Comparison of ENCODE assay signal across 8 cellular contexts in the genomic region with DNA sequence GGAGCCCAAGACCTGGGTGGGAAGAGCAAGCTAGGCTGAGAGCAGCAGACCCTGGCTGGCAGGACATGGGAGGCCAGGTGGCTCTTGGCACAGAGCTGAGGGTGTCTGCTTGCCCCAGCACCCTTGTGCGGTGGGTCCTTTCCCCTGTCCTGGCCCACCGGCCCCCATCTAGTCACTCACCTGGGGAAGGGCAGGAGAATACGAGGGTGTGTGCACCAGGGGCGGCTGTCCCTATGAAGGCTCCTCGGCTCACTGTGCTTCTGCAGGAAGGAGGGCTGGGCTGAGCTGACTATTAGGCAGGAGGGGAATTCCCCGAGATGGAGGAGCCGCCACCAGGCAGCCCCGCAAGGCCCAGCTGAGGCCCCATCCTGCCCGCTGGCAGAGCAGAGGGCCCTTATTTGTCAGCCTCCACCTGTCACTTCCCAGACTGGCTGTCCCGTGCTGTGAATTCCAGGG. TPM values are rescaled to one million over a fixed set of nuclear protein-coding genes. Genes with fewer than 3 reads are reported as not detected.
A peak's percentile ranks its signal among the peaks of the same experiment; 100 is the strongest.
DNase-seq lines count a peak whose midpoint lies in the region; ATAC-seq, FAIRE-seq and TF ChIP-seq lines count a peak whose summit lies in the region.

No MANE protein-coding gene starts in this region.

- TF ChIP-seq CTCF in SU-DHL-6 (IDR thresholded peaks at IDR 0.05; ENCODE audit: insufficient read depth, low read length, poor library complexity, severe bottlenecking) (no peak), ascending aorta (IDR thresholded peaks at IDR 0.05) (no peak), kidney (IDR thresholded peaks at IDR 0.05; ENCODE audit: borderline replicate concordance, extremely low read depth, insufficient read depth) (no peak)

- in situ Hi-C loops in ACHN (cut with HindIII; ENCODE audit: low pct_ligation_motif_present, low pct_unique_long_range_greater_than_20kb, low sequenced_read_pairs): no loop called here

- H3K36me3 ChIP-seq in SU-DHL-6 (ENCODE audit: low read length) (no peaks in the 10 kb centered on the region), ascending aorta (no peaks in the 10 kb centered on the region), kidney (ENCODE audit: control insufficient read depth in 1 of 2, insufficient read depth in 2 of 2, low read length in 2 of 2) (no peaks in the 10 kb centered on the region)

- peak; percentile 40 for ATAC-seq in GM18499 (IDR thresholded peaks at IDR 0.05; ENCODE audit: insufficient read depth, unreplicated experiment)
- ATAC-seq in HG02642 (IDR thresholded peaks at IDR 0.05; ENCODE audit: poor library complexity, unreplicated experiment): peak; percentile 80

- FAIRE-seq in kidney (lab: Jason Lieb, UNC): no peak

- H3K4me1 ChIP-seq in ascending aorta: peaks cover 6 to 25% of the 10 kb centered on the region in 2 donors
- H3K4me1 ChIP-seq in kidney (ENCODE audit: control insufficient read depth in 1 of 2, insufficient read depth in 1 of 2, low read depth in 1 of 2, low read length in 2 of 2): peaks cover 11 to 29% of the 10 kb centered on the region in 2 donors

- H3K9me3 ChIP-seq in SU-DHL-6 (ENCODE audit: insufficient read depth, low read length): no peaks in the 10 kb centered on the region
- no peaks in the 10 kb centered on the region for H3K9me3 ChIP-seq in ascending aorta
- H3K9me3 ChIP-seq in kidney (ENCODE audit: control insufficient read depth in 1 of 2, low read length in 2 of 2): no peaks in the 10 kb centered on the region

- H3K4me2 ChIP-seq in SU-DHL-6 (ENCODE audit: low read depth, low read length, poor library complexity, severe bottlenecking): peak overlapping the region; percentile 93

- no peaks in the 10 kb centered on the region for H3K27me3 ChIP-seq in SU-DHL-6 (ENCODE audit: low read length)
- H3K27me3 ChIP-seq in ascending aorta: no peaks in the 10 kb centered on the region

- no peak overlapping the region for H2AFZ ChIP-seq in SU-DHL-6 (ENCODE audit: low read depth, low read length, severe bottlenecking)

- DNase-seq in ascending aorta (ENCODE audit: low spot score in 2 of 2) (no peak), ACHN (no peak), kidney (no peak), NCI-H345 (lab: John Stamatoyannopoulos, UW) (no peak)
- peak; percentile 19 to 46 for DNase-seq in stimulated activated CD4-positive, alpha-beta T cell treated with anti-CD3 and anti-CD28 coated beads, Interleukin-1b, Interleukin-23, amount 100 ng/mL, for 1 hour (ENCODE audit: low read depth in 2 of 2)

- H3K4me3 ChIP-seq in SU-DHL-6 (ENCODE audit: insufficient read depth, low read length, poor library complexity, severe bottlenecking): peak overlapping the region; percentile 71
- H3K4me3 ChIP-seq in ascending aorta: no peak overlapping the region
- no peak overlapping the region for H3K4me3 ChIP-seq in kidney (ENCODE audit: low read length in 2 of 2)

- peak overlapping the region; percentile 74 for H3K9ac ChIP-seq in SU-DHL-6 (ENCODE audit: low read length)
- H3K9ac ChIP-seq in kidney (ENCODE audit: low read length in 2 of 2): no peak overlapping the region

- H4K20me1 ChIP-seq in SU-DHL-6 (ENCODE audit: low read depth, low read length): no peaks in the 10 kb centered on the region

- H3F3A ChIP-seq in SU-DHL-6 (ENCODE audit: insufficient read depth): peaks cover 22% of the 10 kb centered on the region; the same call in 1 of the 2 replicates

- H3K79me2 ChIP-seq in SU-DHL-6 (ENCODE audit: insufficient read depth, low read length): peaks cover 35% of the 10 kb centered on the region

- intact Hi-C loops in ascending aorta (cut with DNase I) (no loop called here), kidney (cut with DNase I) (no loop called here)

- H3K9me2 ChIP-seq in SU-DHL-6 (replicated peaks; ENCODE audit: insufficient read depth, low read length): no peaks in the 10 kb centered on the region

- peak overlapping the region; percentile 77 for H3K27ac ChIP-seq in SU-DHL-6 (ENCODE audit: low read depth, low read length)
- H3K27ac ChIP-seq in ascending aorta: peak overlapping the region; percentile 68 to 79
- H3K27ac ChIP-seq in kidney (ENCODE audit: low read depth in 2 of 2, low read length in 2 of 2): no peak overlapping the region

RNA-seq across cellular contexts. Expression of a gene that starts 6.1 kb away (rescaled TPM):
- 54.6 TPM for total RNA-seq in ascending aorta
- total RNA-seq in kidney: 132 TPM
- 109 TPM for polyA plus RNA-seq in kidney (ENCODE audit: insufficient read depth, low read depth, low replicate concordance)

Comparison
In these comparisons a context has a peak if more than half of its experiments do, and no peak if none do; other contexts are left out.
1. H3K27ac ChIP-seq: peak in SU-DHL-6 (single experiment) and ascending aorta (2 of 2); none in kidney (0 of 2).
2. DNase-seq: peak in stimulated activated CD4-positive, alpha-beta T cell treated with anti-CD3 and anti-CD28 coated beads, Interleukin-1b, Interleukin-23, amount 100 ng/mL, for 1 hour (2 of 2); none in ascending aorta (0 of 2), ACHN (single experiment), kidney (single experiment) and NCI-H345 (single experiment).